25 cellular contexts compared by ENCODE assay signal in genomic region chr5:124521461-124522230, GRCh38.
"Had no signal": no experiment of that assay in that cellular context is flagged by ENCODE, and none has a peak within 500 bp of the region (broad histone marks: within the 10 kb centered on the region; RNA-seq: fewer than 3 reads in every experiment).

No MANE protein-coding gene starts in this region.

- H3K9me3 ChIP-seq: esophagus squamous epithelium, gastrocnemius medialis, heart right ventricle, left lung, lower lobe of right lung, mucosa of descending colon had no signal

- DNase-seq: dermis blood vessel endothelial cell; dorsolateral prefrontal cortex; effector CD4-positive, alpha-beta T cell; effector memory CD4-positive, alpha-beta T cell; esophagus squamous epithelium; foreskin fibroblast; foreskin melanocyte; gastrocnemius medialis; glutamatergic neuron; head of caudate nucleus; heart right ventricle; hippocampal formation; left cardiac atrium; left ventricle myocardium superior; lower lobe of right lung; mesenchymal stem cell; mucosa of descending colon; naive B cell had no signal

- FAIRE-seq: colon, endothelial cell of umbilical vein, islet of Langerhans, keratinocyte had no signal

- H3K27ac Mint-ChIP-seq: mesothelial cell of epicardium, naive B cell had no signal

- H3K4me3 ChIP-seq: coronary artery, dorsolateral prefrontal cortex, esophagus squamous epithelium, gastrocnemius medialis, heart right ventricle, left lung, lower lobe of right lung, mucosa of descending colon had no signal

- H3K4me1 ChIP-seq: esophagus squamous epithelium had no signal

- ATAC-seq: gastrocnemius medialis, heart right ventricle, left cardiac atrium, left lung, left ventricle myocardium superior, lower lobe of right lung, mucosa of descending colon had no signal

- H3K27ac ChIP-seq: coronary artery, dorsolateral prefrontal cortex, esophagus squamous epithelium, gastrocnemius medialis, heart right ventricle, left lung, lower lobe of right lung had no signal

- H3K36me3 ChIP-seq: esophagus squamous epithelium, gastrocnemius medialis, heart right ventricle, left lung, lower lobe of right lung had no signal

- H3K27me3 ChIP-seq: dorsolateral prefrontal cortex, esophagus squamous epithelium, gastrocnemius medialis, heart right ventricle, left lung had no signal

- H3K4me3 Mint-ChIP-seq: mesothelial cell of epicardium, naive B cell had no signal
